In the genomic region with DNA sequence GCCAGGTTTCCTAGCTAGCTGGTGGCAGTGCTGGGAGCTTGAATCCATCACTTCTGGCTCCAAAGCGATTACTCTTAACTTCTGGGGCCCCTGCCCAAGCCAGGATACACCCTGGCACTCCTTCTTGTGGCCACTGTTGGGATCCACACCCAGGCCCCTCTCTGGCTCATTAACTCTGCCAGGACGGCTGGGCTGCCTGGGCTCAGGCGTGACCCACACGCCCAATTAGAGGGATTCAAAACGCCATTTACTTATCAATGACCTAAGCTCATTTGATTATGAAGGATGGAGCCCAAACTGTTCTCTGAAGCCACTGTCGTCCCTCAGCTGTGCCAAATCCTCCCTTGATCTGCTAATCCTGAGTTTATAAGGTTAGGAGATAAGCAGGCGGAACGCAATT, we compare ENCODE assay signal across 1 cellular context.
TF ChIP-seq lines count a peak whose summit lies in the region.

No MANE protein-coding gene starts in this region.

TF ChIP-seq in GM23338, 12 proteins besides CTCF, POLR2A, EP300 and RAD21 (continued from another document):
- TF ChIP-seq, protein P1, sequence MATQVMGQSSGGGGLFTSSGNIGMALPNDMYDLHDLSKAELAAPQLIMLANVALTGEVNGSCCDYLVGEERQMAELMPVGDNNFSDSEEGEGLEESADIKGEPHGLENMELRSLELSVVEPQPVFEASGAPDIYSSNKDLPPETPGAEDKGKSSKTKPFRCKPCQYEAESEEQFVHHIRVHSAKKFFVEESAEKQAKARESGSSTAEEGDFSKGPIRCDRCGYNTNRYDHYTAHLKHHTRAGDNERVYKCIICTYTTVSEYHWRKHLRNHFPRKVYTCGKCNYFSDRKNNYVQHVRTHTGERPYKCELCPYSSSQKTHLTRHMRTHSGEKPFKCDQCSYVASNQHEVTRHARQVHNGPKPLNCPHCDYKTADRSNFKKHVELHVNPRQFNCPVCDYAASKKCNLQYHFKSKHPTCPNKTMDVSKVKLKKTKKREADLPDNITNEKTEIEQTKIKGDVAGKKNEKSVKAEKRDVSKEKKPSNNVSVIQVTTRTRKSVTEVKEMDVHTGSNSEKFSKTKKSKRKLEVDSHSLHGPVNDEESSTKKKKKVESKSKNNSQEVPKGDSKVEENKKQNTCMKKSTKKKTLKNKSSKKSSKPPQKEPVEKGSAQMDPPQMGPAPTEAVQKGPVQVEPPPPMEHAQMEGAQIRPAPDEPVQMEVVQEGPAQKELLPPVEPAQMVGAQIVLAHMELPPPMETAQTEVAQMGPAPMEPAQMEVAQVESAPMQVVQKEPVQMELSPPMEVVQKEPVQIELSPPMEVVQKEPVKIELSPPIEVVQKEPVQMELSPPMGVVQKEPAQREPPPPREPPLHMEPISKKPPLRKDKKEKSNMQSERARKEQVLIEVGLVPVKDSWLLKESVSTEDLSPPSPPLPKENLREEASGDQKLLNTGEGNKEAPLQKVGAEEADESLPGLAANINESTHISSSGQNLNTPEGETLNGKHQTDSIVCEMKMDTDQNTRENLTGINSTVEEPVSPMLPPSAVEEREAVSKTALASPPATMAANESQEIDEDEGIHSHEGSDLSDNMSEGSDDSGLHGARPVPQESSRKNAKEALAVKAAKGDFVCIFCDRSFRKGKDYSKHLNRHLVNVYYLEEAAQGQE (IDR thresholded peaks at IDR 0.05; ENCODE audit: unreplicated experiment) = no peak
- TF ChIP-seq ZNF114 (CRISPR knock-in tag; IDR thresholded peaks at IDR 0.05) (no peak), EZH2phosphoT487 (IDR thresholded peaks at IDR 0.05; ENCODE audit: unreplicated experiment) (no peak), EZH2 (IDR thresholded peaks at IDR 0.05; ENCODE audit: low read depth, unreplicated experiment) (no peak)
